Comparison of ENCODE assay signal across 30 cellular contexts in genomic region chr5:122957457-122957856, GRCh38.
"Had no signal": no experiment of that assay in that cellular context is flagged by ENCODE, and none has a peak within 500 bp of the region (broad histone marks: within the 10 kb centered on the region; RNA-seq: fewer than 3 reads in every experiment).

No MANE protein-coding gene starts in this region.

- ATAC-seq: activated CD4-positive, CD25-positive, alpha-beta regulatory T cell treated with anti-CD3 and anti-CD28 coated beads, Interleukin-2, amount 50 U/mL, for 24 hours; activated CD8-positive, alpha-beta T cell treated with anti-CD3 and anti-CD28 coated beads for 36 hours; activated T-cell treated with anti-CD3 and anti-CD28 coated beads, Interleukin-2, amount 50 U/mL, for 4 hours; activated T-helper 17 cell treated with anti-CD3 and anti-CD28 coated beads, Interleukin-2, amount 50 U/mL, for 72 hours; effector memory CD8-positive, alpha-beta T cell; esophagus mucosa; gastrocnemius medialis; heart right ventricle; T-helper 17 cell had no signal

- DNase-seq: activated B cell treated with CpG ODN at 0.5 μM for 24 hours; activated CD4-positive, alpha-beta T cell treated with anti-CD3 and anti-CD28 coated beads for 48 hours; activated CD4-positive, alpha-beta T cell treated with anti-CD3 and anti-CD28 coated beads, Interleukin-2, amount 50 U/mL, for 1 hour; activated CD4-positive, alpha-beta T cell treated with anti-CD3 and anti-CD28 coated beads, Interleukin-2, amount 50 U/mL, for 48 hours; activated CD8-positive, alpha-beta memory T cell treated with anti-CD3 and anti-CD28 coated beads for 24 hours; activated CD8-positive, alpha-beta T cell treated with anti-CD3 and anti-CD28 coated beads for 36 hours; activated effector memory CD4-positive, alpha-beta T cell treated with Interleukin-2 at 50 U/mL for 16 hours; activated gamma-delta T cell treated with Interleukin-2 at 50 U/mL for 16 hours; activated naive CD4-positive, alpha-beta T cell treated with anti-CD3 and anti-CD28 coated beads, Interleukin-2, amount 50 U/mL, for 16 hours; activated naive CD4-positive, alpha-beta T cell treated with Interleukin-2 at 50 U/mL for 16 hours; activated T-cell treated with anti-CD3 and anti-CD28 coated beads, Interleukin-2, amount 50 U/mL, for 4 hours; amniotic stem cell; anterior cingulate cortex; brain microvascular endothelial cell; cortex of kidney; dermis blood vessel endothelial cell; effector CD4-positive, alpha-beta T cell; effector memory CD8-positive, alpha-beta T cell; foreskin fibroblast; gastrocnemius medialis; heart right ventricle; T-helper 1 cell; T-helper 17 cell; T1000; WERI-Rb-1 had no signal

- FAIRE-seq: astrocyte, bronchial epithelial cell had no signal
